10 cellular contexts compared by ENCODE assay signal in genomic region chr5:35904443-35905132, GRCh38. TPM values are rescaled to one million over a fixed set of nuclear protein-coding genes. Genes with fewer than 3 reads are reported as not detected.
DNase-seq lines count a peak whose midpoint lies in the region; ATAC-seq and TF ChIP-seq lines count a peak whose summit lies in the region.
"Had no signal": no experiment of that assay in that cellular context is flagged by ENCODE, and none has a peak within 500 bp of the region (broad histone marks: within the 10 kb centered on the region; RNA-seq: fewer than 3 reads in every experiment).

No MANE protein-coding gene starts in this region.

- H3K27me3 ChIP-seq in prostate gland (replicated peaks; ENCODE audit: insufficient read depth) = no peaks in the 10 kb centered on the region

- 89% methylated on average over 11 of the region's 11 CpGs for WGBS in prostate gland

- peak overlapping the region; percentile 18 for H3K4me3 Mint-ChIP-seq in activated CD8-positive, alpha-beta T cell treated with anti-CD3 and anti-CD28 coated beads for 36 hours

- POLR2A ChIA-PET in GM10248 (lab: Yijun Ruan, JAX) = no interaction called here
- POLR2A ChIA-PET in activated CD8-positive, alpha-beta T cell treated with anti-CD3 and anti-CD28 coated beads for 36 hours (lab: Charles Lee) = interaction anchor here (0.6 to 12.6 kb wide), 15 partner anchors 9 to 1115 kb away, joined by 3 to 147 read pairs (median 5); partner anchors contain the start of gene IL7R

- TF ChIP-seq POLR2A in prostate gland (IDR thresholded peaks at IDR 0.05) = no peak

- no peaks in the 10 kb centered on the region for H3K27me3 Mint-ChIP-seq in activated CD8-positive, alpha-beta T cell treated with anti-CD3 and anti-CD28 coated beads for 36 hours

- H3K9me3 Mint-ChIP-seq in activated CD8-positive, alpha-beta T cell treated with anti-CD3 and anti-CD28 coated beads for 36 hours = peaks cover 9% of the 10 kb centered on the region

- H3K4me3 ChIP-seq in prostate gland = no peak overlapping the region

- no peaks in the 10 kb centered on the region for H3K9me3 ChIP-seq in prostate gland

- TF ChIP-seq CTCF in GM10248 (IDR thresholded peaks at IDR 0.05; ENCODE audit: control extremely low read depth, extremely low read depth, low read depth, missing control alignments) (no peak), prostate gland (IDR thresholded peaks at IDR 0.05) (no peak)
- TF ChIP-seq CTCF in activated CD8-positive, alpha-beta T cell treated with anti-CD3 and anti-CD28 coated beads for 36 hours (IDR thresholded peaks at IDR 0.05) = no peak

- intact Hi-C loops in activated CD8-positive, alpha-beta T cell treated with anti-CD3 and anti-CD28 coated beads for 36 hours (cut with micrococcal nuclease) = loop anchor here (2.0 kb wide), 2 partner anchors 20 to 48 kb away; partner anchors contain the start of gene IL7R
- intact Hi-C loops in prostate gland (cut with DNase I) = no loop called here

- peak; percentile 74 for ATAC-seq in HG02885 (IDR thresholded peaks at IDR 0.05; ENCODE audit: poor library complexity, unreplicated experiment)
- peak; percentile 67 for ATAC-seq in activated CD8-positive, alpha-beta T cell treated with anti-CD3 and anti-CD28 coated beads for 36 hours

- no peaks in the 10 kb centered on the region for H3K36me3 ChIP-seq in prostate gland

- no peaks in the 10 kb centered on the region for H3K4me1 ChIP-seq in prostate gland (replicated peaks)

- peaks cover 10% of the 10 kb centered on the region for H3K36me3 Mint-ChIP-seq in activated CD8-positive, alpha-beta T cell treated with anti-CD3 and anti-CD28 coated beads for 36 hours (ENCODE audit: low read depth)

- H3K27ac ChIP-seq in prostate gland = no peak overlapping the region

- H3K27ac Mint-ChIP-seq in activated CD8-positive, alpha-beta T cell treated with anti-CD3 and anti-CD28 coated beads for 36 hours = peak overlapping the region; percentile 96

- DNase-seq in GM10248 (ENCODE audit: extremely low spot score) (peak; percentile 57), GM19238 (ENCODE audit: insufficient read length, low spot score) (peak; percentile 21), NCI-H187 treated with DMSO at 0.1 percent for 48 hours (lab: John Stamatoyannopoulos, UW) (no peak), activated gamma-delta T cell treated with Interleukin-2 at 50 U/mL for 16 hours (no peak), COLO829 (ENCODE audit: low spot score) (no peak), prostate gland (ENCODE audit: low spot score) (no peak)
- peak; percentile 76 for DNase-seq in activated CD8-positive, alpha-beta T cell treated with anti-CD3 and anti-CD28 coated beads for 36 hours
- DNase-seq: DMS153, H7 had no signal

- peaks cover 91% of the 10 kb centered on the region for H3K4me1 Mint-ChIP-seq in activated CD8-positive, alpha-beta T cell treated with anti-CD3 and anti-CD28 coated beads for 36 hours (ENCODE audit: low read depth)

- CTCF ChIA-PET in GM10248 (lab: Yijun Ruan, JAX) = interaction anchor here (0.9 to 5.3 kb wide), 6 partner anchors 10 to 101 kb away, joined by 3 to 44 read pairs (median 3); no protein-coding TSS in a partner anchor
- CTCF ChIA-PET in activated CD8-positive, alpha-beta T cell treated with anti-CD3 and anti-CD28 coated beads for 36 hours (lab: Charles Lee) = interaction anchor here (0.7 to 1.7 kb wide), 7 partner anchors 18 to 127 kb away, joined by 3 to 5 read pairs (median 3); no protein-coding TSS in a partner anchor

RNA-seq across cellular contexts. Expression of gene CAPSL, which starts 33.8 kb away (rescaled TPM):
- under 1 TPM; 0.43 to 0.56 TPM for total RNA-seq in activated CD8-positive, alpha-beta T cell treated with anti-CD3 and anti-CD28 coated beads for 36 hours
- total RNA-seq in prostate gland = not detected
- total RNA-seq: H7 had no signal

RNA-seq across cellular contexts. Expression of gene IL7R, which starts 47.9 kb away (rescaled TPM):
- 100 to 1,000 TPM; 136 to 142 TPM for total RNA-seq in activated CD8-positive, alpha-beta T cell treated with anti-CD3 and anti-CD28 coated beads for 36 hours
- total RNA-seq in prostate gland = 10 to 100 TPM in 1 of 2 donors, 1 to 10 TPM in 1; 7.8 to 13.5 TPM
- total RNA-seq: H7 had no signal

Comparison
In these comparisons a context has a peak if more than half of its experiments do, and no peak if none do; other contexts are left out.
1. DNase-seq: peak in GM10248 (single experiment), GM19238 (single experiment) and activated CD8-positive, alpha-beta T cell treated with anti-CD3 and anti-CD28 coated beads for 36 hours (single experiment); none in NCI-H187 treated with DMSO at 0.1 percent for 48 hours (single experiment), activated gamma-delta T cell treated with Interleukin-2 at 50 U/mL for 16 hours (single experiment), COLO829 (single experiment) and prostate gland (single experiment).
2. RNA of gene IL7R, which starts 47.9 kb away (total RNA-seq): 136 to 142 TPM in activated CD8-positive, alpha-beta T cell treated with anti-CD3 and anti-CD28 coated beads for 36 hours; 7.8 to 13.5 TPM in prostate gland; every median in the first group is over 4 times any median in the second.